2 cellular contexts compared by ENCODE assay signal in genomic region chr9:69885931-69886330, GRCh38.
TF ChIP-seq lines count a peak whose summit lies in the region.

No MANE protein-coding gene starts in this region.

TF ChIP-seq in H1, 55 proteins besides CTCF, POLR2A, EP300 and RAD21:
- no peak for TF ChIP-seq TAF1 (IDR thresholded peaks at IDR 0.05; ENCODE audit: low read depth, low read length)
- TF ChIP-seq RFX5 (IDR thresholded peaks at IDR 0.05; ENCODE audit: borderline replicate concordance, low read depth, low read length) = no peak
- no peak for TF ChIP-seq RBBP5 (IDR thresholded peaks at IDR 0.05; ENCODE audit: borderline replicate concordance, low read depth, low read length)
- no peak for TF ChIP-seq TBP (IDR thresholded peaks at IDR 0.05; ENCODE audit: low read depth, low read length)
- TF ChIP-seq POU5F1 (IDR thresholded peaks at IDR 0.05; ENCODE audit: low read depth, low read length) = no peak
- no peak for TF ChIP-seq KDM4A (IDR thresholded peaks at IDR 0.05; ENCODE audit: low read depth, low read length, severe bottlenecking)
- TF ChIP-seq GTF2F1 (IDR thresholded peaks at IDR 0.05; ENCODE audit: borderline replicate concordance, low read depth, low read length) = no peak
- TF ChIP-seq FOSL1 (IDR thresholded peaks at IDR 0.05; ENCODE audit: insufficient read depth, low read depth, low read length) = no peak
- no peak for TF ChIP-seq SRF (IDR thresholded peaks at IDR 0.05; ENCODE audit: low read depth, low read length)
- no peak for TF ChIP-seq KDM5A (IDR thresholded peaks at IDR 0.05; ENCODE audit: low read length)
- no peak for TF ChIP-seq SAP30 (IDR thresholded peaks at IDR 0.05; ENCODE audit: insufficient read depth, insufficient replicate concordance, low read length)
- TF ChIP-seq USF2 (IDR thresholded peaks at IDR 0.05; ENCODE audit: low read length) = no peak
- no peak for TF ChIP-seq JUND (IDR thresholded peaks at IDR 0.05; ENCODE audit: low read length)
- TF ChIP-seq CREB1 (IDR thresholded peaks at IDR 0.05) = no peak
- TF ChIP-seq CHD2 (IDR thresholded peaks at IDR 0.05; ENCODE audit: low read length) = no peak
- TF ChIP-seq SP4 (IDR thresholded peaks at IDR 0.05; ENCODE audit: low read length) = no peak
- no peak for TF ChIP-seq SIN3A (conservative IDR thresholded peaks at IDR 0.05 in 1 of 2, IDR thresholded peaks at IDR 0.05 in 1 of 2; ENCODE audit: low read depth in 1 of 2, low read length in 2 of 2)
- TF ChIP-seq, protein P1, sequence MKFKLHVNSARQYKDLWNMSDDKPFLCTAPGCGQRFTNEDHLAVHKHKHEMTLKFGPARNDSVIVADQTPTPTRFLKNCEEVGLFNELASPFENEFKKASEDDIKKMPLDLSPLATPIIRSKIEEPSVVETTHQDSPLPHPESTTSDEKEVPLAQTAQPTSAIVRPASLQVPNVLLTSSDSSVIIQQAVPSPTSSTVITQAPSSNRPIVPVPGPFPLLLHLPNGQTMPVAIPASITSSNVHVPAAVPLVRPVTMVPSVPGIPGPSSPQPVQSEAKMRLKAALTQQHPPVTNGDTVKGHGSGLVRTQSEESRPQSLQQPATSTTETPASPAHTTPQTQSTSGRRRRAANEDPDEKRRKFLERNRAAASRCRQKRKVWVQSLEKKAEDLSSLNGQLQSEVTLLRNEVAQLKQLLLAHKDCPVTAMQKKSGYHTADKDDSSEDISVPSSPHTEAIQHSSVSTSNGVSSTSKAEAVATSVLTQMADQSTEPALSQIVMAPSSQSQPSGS (IDR thresholded peaks at IDR 0.05; ENCODE audit: low read length) = no peak
- no peak for TF ChIP-seq YY1 (IDR thresholded peaks at IDR 0.05; ENCODE audit: low read depth, low read length)
- no peak for TF ChIP-seq ASH2L (IDR thresholded peaks at IDR 0.05; ENCODE audit: low read length)

TF ChIP-seq in WTC11, 78 proteins besides CTCF, POLR2A, EP300 and RAD21:
- TF ChIP-seq ZNF138 (CRISPR knock-in tag; conservative IDR thresholded peaks at IDR 0.05) = no peak
- TF ChIP-seq ZBTB43 (CRISPR knock-in tag; IDR thresholded peaks at IDR 0.05) = no peak
- no peak for TF ChIP-seq HMGXB4 (CRISPR knock-in tag; IDR thresholded peaks at IDR 0.05)
- no peak for TF ChIP-seq TEAD1 (CRISPR knock-in tag; IDR thresholded peaks at IDR 0.05)
- TF ChIP-seq CREB1 (CRISPR knock-in tag; IDR thresholded peaks at IDR 0.05) = no peak
- TF ChIP-seq, protein P2, sequence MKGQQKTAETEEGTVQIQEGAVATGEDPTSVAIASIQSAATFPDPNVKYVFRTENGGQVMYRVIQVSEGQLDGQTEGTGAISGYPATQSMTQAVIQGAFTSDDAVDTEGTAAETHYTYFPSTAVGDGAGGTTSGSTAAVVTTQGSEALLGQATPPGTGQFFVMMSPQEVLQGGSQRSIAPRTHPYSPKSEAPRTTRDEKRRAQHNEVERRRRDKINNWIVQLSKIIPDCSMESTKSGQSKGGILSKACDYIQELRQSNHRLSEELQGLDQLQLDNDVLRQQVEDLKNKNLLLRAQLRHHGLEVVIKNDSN (CRISPR knock-in tag; IDR thresholded peaks at IDR 0.05) = no peak
- TF ChIP-seq, protein P3, sequence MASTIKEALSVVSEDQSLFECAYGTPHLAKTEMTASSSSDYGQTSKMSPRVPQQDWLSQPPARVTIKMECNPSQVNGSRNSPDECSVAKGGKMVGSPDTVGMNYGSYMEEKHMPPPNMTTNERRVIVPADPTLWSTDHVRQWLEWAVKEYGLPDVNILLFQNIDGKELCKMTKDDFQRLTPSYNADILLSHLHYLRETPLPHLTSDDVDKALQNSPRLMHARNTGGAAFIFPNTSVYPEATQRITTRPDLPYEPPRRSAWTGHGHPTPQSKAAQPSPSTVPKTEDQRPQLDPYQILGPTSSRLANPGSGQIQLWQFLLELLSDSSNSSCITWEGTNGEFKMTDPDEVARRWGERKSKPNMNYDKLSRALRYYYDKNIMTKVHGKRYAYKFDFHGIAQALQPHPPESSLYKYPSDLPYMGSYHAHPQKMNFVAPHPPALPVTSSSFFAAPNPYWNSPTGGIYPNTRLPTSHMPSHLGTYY (CRISPR knock-in tag; IDR thresholded peaks at IDR 0.05) = no peak
- TF ChIP-seq, protein P1 (CRISPR knock-in tag; IDR thresholded peaks at IDR 0.05; ENCODE audit: borderline replicate concordance, low read depth) = no peak
- TF ChIP-seq, protein P4, sequence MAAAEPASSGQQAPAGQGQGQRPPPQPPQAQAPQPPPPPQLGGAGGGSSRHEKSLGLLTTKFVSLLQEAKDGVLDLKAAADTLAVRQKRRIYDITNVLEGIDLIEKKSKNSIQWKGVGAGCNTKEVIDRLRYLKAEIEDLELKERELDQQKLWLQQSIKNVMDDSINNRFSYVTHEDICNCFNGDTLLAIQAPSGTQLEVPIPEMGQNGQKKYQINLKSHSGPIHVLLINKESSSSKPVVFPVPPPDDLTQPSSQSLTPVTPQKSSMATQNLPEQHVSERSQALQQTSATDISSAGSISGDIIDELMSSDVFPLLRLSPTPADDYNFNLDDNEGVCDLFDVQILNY (CRISPR knock-in tag; IDR thresholded peaks at IDR 0.05) = no peak
- TF ChIP-seq HMGA2 (CRISPR knock-in tag; IDR thresholded peaks at IDR 0.05) = no peak
- no peak for TF ChIP-seq USF2 (CRISPR knock-in tag; IDR thresholded peaks at IDR 0.05)
- no peak for TF ChIP-seq TCF7 (CRISPR knock-in tag; IDR thresholded peaks at IDR 0.05; ENCODE audit: low read depth)
- TF ChIP-seq SOX15 (CRISPR knock-in tag; IDR thresholded peaks at IDR 0.05) = no peak
- TF ChIP-seq MXD4 (CRISPR knock-in tag; IDR thresholded peaks at IDR 0.05; ENCODE audit: borderline replicate concordance) = no peak
- TF ChIP-seq, protein P5, sequence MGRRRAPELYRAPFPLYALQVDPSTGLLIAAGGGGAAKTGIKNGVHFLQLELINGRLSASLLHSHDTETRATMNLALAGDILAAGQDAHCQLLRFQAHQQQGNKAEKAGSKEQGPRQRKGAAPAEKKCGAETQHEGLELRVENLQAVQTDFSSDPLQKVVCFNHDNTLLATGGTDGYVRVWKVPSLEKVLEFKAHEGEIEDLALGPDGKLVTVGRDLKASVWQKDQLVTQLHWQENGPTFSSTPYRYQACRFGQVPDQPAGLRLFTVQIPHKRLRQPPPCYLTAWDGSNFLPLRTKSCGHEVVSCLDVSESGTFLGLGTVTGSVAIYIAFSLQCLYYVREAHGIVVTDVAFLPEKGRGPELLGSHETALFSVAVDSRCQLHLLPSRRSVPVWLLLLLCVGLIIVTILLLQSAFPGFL (CRISPR knock-in tag; IDR thresholded peaks at IDR 0.05; ENCODE audit: borderline replicate concordance) = no peak
- no peak for TF ChIP-seq IRF2 (CRISPR knock-in tag; IDR thresholded peaks at IDR 0.05; ENCODE audit: borderline replicate concordance, low read depth)
- no peak for TF ChIP-seq CDX4 (CRISPR knock-in tag; IDR thresholded peaks at IDR 0.05; ENCODE audit: borderline replicate concordance)
